ENCODE assay signal across 1 cellular context in genomic region chr19:47357788-47358680, GRCh38.
TF ChIP-seq lines count a peak whose summit lies in the region.

No MANE protein-coding gene starts in this region.

TF ChIP-seq in HCT116, 20 proteins besides CTCF, POLR2A, EP300 and RAD21 (continued from another document):
- TF ChIP-seq, protein P1, sequence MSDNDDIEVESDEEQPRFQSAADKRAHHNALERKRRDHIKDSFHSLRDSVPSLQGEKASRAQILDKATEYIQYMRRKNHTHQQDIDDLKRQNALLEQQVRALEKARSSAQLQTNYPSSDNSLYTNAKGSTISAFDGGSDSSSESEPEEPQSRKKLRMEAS (IDR thresholded peaks at IDR 0.05) = no peak
- TF ChIP-seq EZH2phosphoT487 (IDR thresholded peaks at IDR 0.05; ENCODE audit: borderline replicate concordance) = no peak
